ENCODE assay signal across 17 cellular contexts in the genomic region with DNA sequence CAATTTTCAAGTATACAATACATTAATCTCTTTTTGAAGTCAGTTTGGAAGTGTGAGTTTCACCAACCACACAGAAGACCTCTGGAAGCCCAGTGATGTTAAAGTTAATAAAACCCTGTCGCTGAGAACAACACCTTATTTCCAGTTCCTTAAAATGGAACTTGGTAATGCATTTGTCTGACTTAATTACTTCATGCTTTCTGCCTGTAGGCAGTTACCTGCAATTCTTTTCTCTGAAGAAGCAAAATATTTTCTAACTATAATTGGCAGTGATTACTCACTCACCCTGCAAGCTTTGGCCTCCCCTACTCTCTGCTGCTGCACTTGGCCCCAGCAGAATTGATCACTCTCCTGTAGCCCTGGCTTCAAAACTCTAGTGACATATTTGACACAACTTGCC.
A peak's percentile ranks its signal among the peaks of the same experiment; 100 is the strongest.
DNase-seq lines count a peak whose midpoint lies in the region; ATAC-seq, FAIRE-seq and TF ChIP-seq lines count a peak whose summit lies in the region.
"Had no signal": no experiment of that assay in that cellular context is flagged by ENCODE, and none has a peak within 500 bp of the region (broad histone marks: within the 10 kb centered on the region; RNA-seq: fewer than 3 reads in every experiment).

No MANE protein-coding gene starts in this region.

- no peak for TF ChIP-seq CTCF in GM12878 (IDR thresholded peaks at IDR 0.05 in 2 of 3, conservative IDR thresholded peaks at IDR 0.05 in 1 of 3; ENCODE audit: control insufficient read depth in 2 of 3, extremely low read depth in 1 of 3, insufficient read depth in 1 of 3, low read depth in 3 of 3, low read length in 3 of 3)

- no peak overlapping the region for H3K4me2 ChIP-seq in GM12878 (ENCODE audit: control insufficient read depth, insufficient read depth)
- H3K4me2 ChIP-seq: A549; BLaER1 treated with 17β-estradiol and CSF1 and Interleukin-3, amounts not matched to agents 10 nM and 100 nM had no signal

- no peaks in the 10 kb centered on the region; the same call in 2 of the 3 replicates for H3K9me3 ChIP-seq in GM12878 (replicated peaks; ENCODE audit: control insufficient read depth, insufficient read depth, low read length)
- H3K9me3 ChIP-seq: A549, Caco-2 had no signal

- H2AFZ ChIP-seq in GM12878 (ENCODE audit: control insufficient read depth, low read depth, low read length), result no peak overlapping the region

- no peak overlapping the region for H3K4me3 ChIP-seq in GM12878
- H3K4me3 ChIP-seq: A549; BLaER1 treated with 17β-estradiol and CSF1 and Interleukin-3, amounts not matched to agents 10 nM and 100 nM had no signal

- WGBS in GM12878 (ENCODE audit: insufficient coverage, insufficient replicate concordance, low lambda C conversion rate, missing lambda C conversion rate), result 0% methylated on average over 1 of the region's 1 CpG

- POLR2A ChIA-PET in GM12878 (lab: Charles Lee), result no interaction called here

- no peak overlapping the region for H3K27ac ChIP-seq in GM12878 (ENCODE audit: control insufficient read depth, insufficient read depth)
- H3K27ac ChIP-seq: 22Rv1; A549; BLaER1 treated with 17β-estradiol and CSF1 and Interleukin-3, amounts not matched to agents 10 nM and 100 nM; C4-2B had no signal

- no peaks in the 10 kb centered on the region for H3K79me2 ChIP-seq in GM12878 (ENCODE audit: control insufficient read depth, insufficient read depth, low read length)

- FAIRE-seq in GM12891 (lab: Jason Lieb, UNC), result no peak
- FAIRE-seq in GM12878 (lab: Jason Lieb, UNC), result no peak
- FAIRE-seq: A549, GM18507 had no signal

- H3K27me3 ChIP-seq in GM12878 (replicated peaks in 1 of 2; ENCODE audit: control insufficient read depth in 2 of 2, insufficient read depth in 2 of 2, low read length in 1 of 2), result no peaks in the 10 kb centered on the region; a peak in 2 of 4 replicates
- H3K27me3 ChIP-seq: BLaER1 treated with 17β-estradiol and CSF1 and Interleukin-3, amounts not matched to agents 10 nM and 100 nM had no signal

- RAD21 ChIA-PET in GM12878 (lab: Charles Lee; ENCODE audit: unreplicated experiment), result interaction anchor here (0.7 kb wide), 1 partner anchor 25 kb away, joined by 5 read pairs; no protein-coding TSS in a partner anchor

- TF ChIP-seq RAD21 in GM12878 (IDR thresholded peaks at IDR 0.05; ENCODE audit: insufficient read depth, low read depth, low read length), result no peak

- SMC1A ChIA-PET in GM12878 (lab: Charles Lee; ENCODE audit: uncharacterized antibody, unreplicated experiment), result interaction anchor here (0.7 to 4.2 kb wide), 4 partner anchors 9 to 44 kb away, joined by 3 to 12 read pairs (median 6); no protein-coding TSS in a partner anchor

- CTCF ChIA-PET in GM12878 (lab: Yijun Ruan, JAX), result no interaction called here

- no peaks in the 10 kb centered on the region for H4K20me1 ChIP-seq in GM12878 (ENCODE audit: control insufficient read depth, insufficient read depth)
- H4K20me1 ChIP-seq: BLaER1 treated with 17β-estradiol and CSF1 and Interleukin-3, amounts not matched to agents 10 nM and 100 nM had no signal

- TF ChIP-seq POLR2A in GM12891 (IDR thresholded peaks at IDR 0.05; ENCODE audit: low read depth, low read length) (no peak), GM12878 (IDR thresholded peaks at IDR 0.05; ENCODE audit: low read depth, low read length) (no peak)

- DNase-seq in GM12891 (ENCODE audit: insufficient read length, low spot score) (no peak), GM12878 (ENCODE audit: low read depth, low spot score) (no peak), renal cortical epithelial cell (ENCODE audit: low read depth) (peak; percentile 49), HuH-7.5 (ENCODE audit: low spot score) (no peak), MV-4-11 (lab: John Stamatoyannopoulos, UW) (no peak)
- DNase-seq: AML-193; Caco-2; Calu3; CD4-positive, alpha-beta T cell; CD8-positive, alpha-beta T cell; DMS79 treated with DMSO at 0.1 percent for 48 hours; GF-D8 had no signal

- ATAC-seq in GM12878, result peak; percentile 71
- ATAC-seq: A549; CD8-positive, alpha-beta T cell had no signal

- BruUV-seq in GM12878 (replicated peaks; lab: Mats Ljungman, UMichigan), result no TSS peak

- in situ Hi-C loops in GM12878 (cut with MboI), result loop anchor here (10.0 kb wide), 1 partner anchor 62 kb away; no protein-coding TSS in a partner anchor

- intact Hi-C loops in GM12878 (cut with micrococcal nuclease; ENCODE audit: unreplicated experiment), result no loop called here

- H3K9ac ChIP-seq in GM12878 (ENCODE audit: control insufficient read depth, insufficient read depth, low read length), result no peak overlapping the region
- H3K9ac ChIP-seq: BLaER1 treated with 17β-estradiol and CSF1 and Interleukin-3, amounts not matched to agents 10 nM and 100 nM had no signal

- TF ChIP-seq EP300 in GM12878 (IDR thresholded peaks at IDR 0.05; ENCODE audit: borderline replicate concordance in 1 of 2, control insufficient read depth in 1 of 2, low read depth in 2 of 2, low read length in 2 of 2), result peak; percentile 23 to 58; a peak in 2 of 4 replicates

- H3K36me3 ChIP-seq in GM12878 (ENCODE audit: control insufficient read depth in 2 of 2, insufficient read depth in 2 of 2, low read length in 1 of 2), result no peaks in the 10 kb centered on the region
- H3K36me3 ChIP-seq: BLaER1 treated with 17β-estradiol and CSF1 and Interleukin-3, amounts not matched to agents 10 nM and 100 nM had no signal

- H3K4me1 ChIP-seq in GM12878 (ENCODE audit: control insufficient read depth, insufficient read depth, low read length), result no peaks in the 10 kb centered on the region
- H3K4me1 ChIP-seq: A549, Caco-2 had no signal

TF ChIP-seq in GM12891, 5 proteins besides CTCF, POLR2A, EP300 and RAD21:
- TF ChIP-seq POU2F2 (IDR thresholded peaks at IDR 0.05; ENCODE audit: low read depth, low read length), result no peak
- TF ChIP-seq SPI1 (IDR thresholded peaks at IDR 0.05; ENCODE audit: low read depth, low read length), result 0 out of 2 replicates have a peak, but pooled peaks have one; percentile 8

TF ChIP-seq in GM12878, 131 proteins besides CTCF, POLR2A, EP300 and RAD21 (continues in another document):
- TF ChIP-seq, protein P1, sequence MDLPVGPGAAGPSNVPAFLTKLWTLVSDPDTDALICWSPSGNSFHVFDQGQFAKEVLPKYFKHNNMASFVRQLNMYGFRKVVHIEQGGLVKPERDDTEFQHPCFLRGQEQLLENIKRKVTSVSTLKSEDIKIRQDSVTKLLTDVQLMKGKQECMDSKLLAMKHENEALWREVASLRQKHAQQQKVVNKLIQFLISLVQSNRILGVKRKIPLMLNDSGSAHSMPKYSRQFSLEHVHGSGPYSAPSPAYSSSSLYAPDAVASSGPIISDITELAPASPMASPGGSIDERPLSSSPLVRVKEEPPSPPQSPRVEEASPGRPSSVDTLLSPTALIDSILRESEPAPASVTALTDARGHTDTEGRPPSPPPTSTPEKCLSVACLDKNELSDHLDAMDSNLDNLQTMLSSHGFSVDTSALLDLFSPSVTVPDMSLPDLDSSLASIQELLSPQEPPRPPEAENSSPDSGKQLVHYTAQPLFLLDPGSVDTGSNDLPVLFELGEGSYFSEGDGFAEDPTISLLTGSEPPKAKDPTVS (IDR thresholded peaks at IDR 0.05; ENCODE audit: low read depth, low read length), result no peak
- TF ChIP-seq BHLHE40 (IDR thresholded peaks at IDR 0.05; ENCODE audit: borderline replicate concordance in 1 of 2, low read depth in 2 of 2, low read length in 1 of 2), result peak in 1 of 2 experiments; percentile 20; a peak in 1 of 4 replicates
- TF ChIP-seq SUPT20H (IDR thresholded peaks at IDR 0.05; ENCODE audit: borderline replicate concordance, control insufficient read depth, low read depth, low read length), result no peak
- no peak for TF ChIP-seq CREM (IDR thresholded peaks at IDR 0.05; ENCODE audit: low read depth)
- peak; percentile 70 to 81; a peak in 2 of 4 replicates for TF ChIP-seq IKZF2 (IDR thresholded peaks at IDR 0.05)
- TF ChIP-seq, protein P2, sequence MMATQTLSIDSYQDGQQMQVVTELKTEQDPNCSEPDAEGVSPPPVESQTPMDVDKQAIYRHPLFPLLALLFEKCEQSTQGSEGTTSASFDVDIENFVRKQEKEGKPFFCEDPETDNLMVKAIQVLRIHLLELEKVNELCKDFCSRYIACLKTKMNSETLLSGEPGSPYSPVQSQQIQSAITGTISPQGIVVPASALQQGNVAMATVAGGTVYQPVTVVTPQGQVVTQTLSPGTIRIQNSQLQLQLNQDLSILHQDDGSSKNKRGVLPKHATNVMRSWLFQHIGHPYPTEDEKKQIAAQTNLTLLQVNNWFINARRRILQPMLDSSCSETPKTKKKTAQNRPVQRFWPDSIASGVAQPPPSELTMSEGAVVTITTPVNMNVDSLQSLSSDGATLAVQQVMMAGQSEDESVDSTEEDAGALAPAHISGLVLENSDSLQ (IDR thresholded peaks at IDR 0.05), result no peak
- TF ChIP-seq RELA (IDR thresholded peaks at IDR 0.05; ENCODE audit: borderline replicate concordance, partially characterized antibody), result no peak
- TF ChIP-seq, protein P3, sequence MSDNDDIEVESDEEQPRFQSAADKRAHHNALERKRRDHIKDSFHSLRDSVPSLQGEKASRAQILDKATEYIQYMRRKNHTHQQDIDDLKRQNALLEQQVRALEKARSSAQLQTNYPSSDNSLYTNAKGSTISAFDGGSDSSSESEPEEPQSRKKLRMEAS (IDR thresholded peaks at IDR 0.05; ENCODE audit: low read depth, low read length), result no peak
- TF ChIP-seq LARP7 (IDR thresholded peaks at IDR 0.05), result no peak
- no peak for TF ChIP-seq FOS (IDR thresholded peaks at IDR 0.05; ENCODE audit: borderline replicate concordance, extremely low read depth, insufficient read length)
- TF ChIP-seq CBX3 (IDR thresholded peaks at IDR 0.05; ENCODE audit: borderline replicate concordance, low read depth), result no peak
- TF ChIP-seq CHD1 (IDR thresholded peaks at IDR 0.05; ENCODE audit: low read depth, low read length), result no peak
- TF ChIP-seq ATF7 (IDR thresholded peaks at IDR 0.05; ENCODE audit: low read depth), result peak; percentile 79
- no peak for TF ChIP-seq MYB (IDR thresholded peaks at IDR 0.05; ENCODE audit: borderline replicate concordance, low read depth, low read length)
- TF ChIP-seq BRCA1 (IDR thresholded peaks at IDR 0.05; ENCODE audit: low read depth, low read length), result no peak
- TF ChIP-seq NRF1 (conservative IDR thresholded peaks at IDR 0.05; ENCODE audit: low read depth, low read length), result no peak
- TF ChIP-seq RUNX3 (IDR thresholded peaks at IDR 0.05; ENCODE audit: low read length), result no peak
- no peak for TF ChIP-seq NFXL1 (IDR thresholded peaks at IDR 0.05; ENCODE audit: borderline replicate concordance)
